Comparison of ENCODE assay signal across 8 cellular contexts in the genomic region with DNA sequence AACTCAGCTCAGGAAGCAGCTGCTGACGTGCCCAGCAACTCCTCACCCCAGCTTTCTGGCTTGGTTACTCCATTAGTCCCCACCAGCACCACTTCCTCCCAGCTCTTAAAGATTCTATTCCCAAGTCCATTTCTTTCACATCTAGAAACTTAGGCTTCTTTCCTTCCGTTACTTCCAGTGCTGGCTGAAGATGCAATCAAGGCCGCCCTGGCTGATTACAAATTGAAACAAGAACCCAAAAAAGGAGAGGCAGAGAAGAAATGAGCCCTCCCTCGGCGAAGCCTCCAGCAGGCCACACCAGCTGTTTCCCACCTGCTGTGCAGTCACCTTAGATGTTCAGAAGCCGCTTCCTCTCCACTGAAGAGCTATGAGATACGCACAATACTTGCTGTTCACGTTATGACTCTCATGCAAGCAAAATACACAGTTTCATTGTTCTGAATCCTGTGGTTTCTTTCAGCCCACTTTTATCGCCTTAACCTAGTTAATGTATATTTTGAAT. TPM values are rescaled to one million over a fixed set of nuclear protein-coding genes. Genes with fewer than 3 reads are reported as not detected.
DNase-seq lines count a peak whose midpoint lies in the region; ATAC-seq and TF ChIP-seq lines count a peak whose summit lies in the region.

No MANE protein-coding gene starts in this region.

- H4K20me1 ChIP-seq in OCI-LY7 (ENCODE audit: insufficient read depth, low read length) (no peaks in the 10 kb centered on the region), PC-3 (ENCODE audit: low read length) (no peaks in the 10 kb centered on the region)

- H3K9me3 ChIP-seq in OCI-LY7 (ENCODE audit: low read length) (no peaks in the 10 kb centered on the region), PC-3 (ENCODE audit: low read length) (no peaks in the 10 kb centered on the region)

- H3K36me3 ChIP-seq in OCI-LY7 (ENCODE audit: insufficient read depth, low read length) (peaks cover 58% of the 10 kb centered on the region), PC-3 (ENCODE audit: low read depth, low read length) (peaks cover 46% of the 10 kb centered on the region)

- DNase-seq in OCI-LY7 (ENCODE audit: low spot score) (peak; percentile 93), AG08395 (ENCODE audit: low spot score) (no peak), HK-2 (ENCODE audit: unreplicated experiment) (no peak), PC-3 (no peak)
- peak; percentile 49 for DNase-seq in activated naive CD8-positive, alpha-beta T cell treated with anti-CD3 and anti-CD28 coated beads, Interleukin-2, amount 50 U/mL, for 24 hours
- peak in 2 of 3 donors; percentile 37 to 66 for DNase-seq in stimulated activated CD4-positive, alpha-beta T cell treated with anti-CD3 and anti-CD28 coated beads, TNF-alpha, amount 100 ng/mL, for 48 hours (ENCODE audit: low read depth in 3 of 3)

- CTCF ChIA-PET in OCI-LY7 (lab: Charles Lee; ENCODE audit: unreplicated experiment) (interaction anchor here (0.6 to 1.2 kb wide), 5 partner anchors 9 to 493 kb away, joined by 3 to 4 read pairs (median 3); no protein-coding TSS in a partner anchor), PC-3 (lab: Charles Lee) (no interaction called here)

- H3K9me3 Mint-ChIP-seq in activated naive CD8-positive, alpha-beta T cell treated with anti-CD3 and anti-CD28 coated beads, Interleukin-2, amount 50 U/mL, for 24 hours, result no peaks in the 10 kb centered on the region

- no peaks in the 10 kb centered on the region for H3K9me2 ChIP-seq in OCI-LY7 (ENCODE audit: insufficient read depth, low read length)
- H3K9me2 ChIP-seq in PC-3 (replicated peaks; ENCODE audit: low read length), result no peaks in the 10 kb centered on the region

- H3K4me1 ChIP-seq in OCI-LY7 (ENCODE audit: insufficient read depth, low read length, poor library complexity, severe bottlenecking), result peaks cover 100% of the 10 kb centered on the region
- H3K4me1 ChIP-seq in PC-3 (ENCODE audit: insufficient read depth, low read length), result peaks cover 17% of the 10 kb centered on the region

- no peak overlapping the region for H3K9ac ChIP-seq in PC-3 (ENCODE audit: low read length)

- peak overlapping the region; percentile 91 for H3K27ac Mint-ChIP-seq in activated naive CD8-positive, alpha-beta T cell treated with anti-CD3 and anti-CD28 coated beads, Interleukin-2, amount 50 U/mL, for 24 hours

- BruUV-seq in OCI-LY7 (replicated peaks; lab: Mats Ljungman, UMichigan) (no TSS peak), PC-3 (replicated peaks; lab: Mats Ljungman, UMichigan) (no TSS peak)

- H3K4me1 Mint-ChIP-seq in activated naive CD8-positive, alpha-beta T cell treated with anti-CD3 and anti-CD28 coated beads, Interleukin-2, amount 50 U/mL, for 24 hours, result peaks cover 92% of the 10 kb centered on the region

- H3K27ac ChIP-seq in OCI-LY7 (ENCODE audit: low read depth, low read length, poor library complexity, severe bottlenecking), result peak overlapping the region; percentile 93
- no peak overlapping the region for H3K27ac ChIP-seq in PC-3 (ENCODE audit: low read length)

- no peaks in the 10 kb centered on the region for H3K27me3 Mint-ChIP-seq in activated naive CD8-positive, alpha-beta T cell treated with anti-CD3 and anti-CD28 coated beads, Interleukin-2, amount 50 U/mL, for 24 hours

- peaks cover 58% of the 10 kb centered on the region for H3K36me3 Mint-ChIP-seq in activated naive CD8-positive, alpha-beta T cell treated with anti-CD3 and anti-CD28 coated beads, Interleukin-2, amount 50 U/mL, for 24 hours (ENCODE audit: low read depth)

- H2AFZ ChIP-seq in OCI-LY7 (ENCODE audit: low read length) (no peak overlapping the region), PC-3 (ENCODE audit: low read length) (no peak overlapping the region)

- no peaks in the 10 kb centered on the region for H3K27me3 ChIP-seq in PC-3 (ENCODE audit: low read length)

- intact Hi-C loops in OCI-LY7 (cut with micrococcal nuclease; ENCODE audit: unreplicated experiment) (loop anchor here (2.0 kb wide), 1 partner anchor 66 kb away; no protein-coding TSS in a partner anchor), PC-3 (cut with micrococcal nuclease) (no loop called here)

- H3K4me3 Mint-ChIP-seq in activated naive CD8-positive, alpha-beta T cell treated with anti-CD3 and anti-CD28 coated beads, Interleukin-2, amount 50 U/mL, for 24 hours, result peak overlapping the region; percentile 64

- POLR2A ChIA-PET in OCI-LY7 (lab: Charles Lee), result interaction anchor here (0.6 to 15.0 kb wide), 11 partner anchors 8 to 487 kb away, joined by 3 to 309 read pairs (median 5); a partner anchor contains a TSS
- POLR2A ChIA-PET in PC-3 (lab: Charles Lee; ENCODE audit: unreplicated experiment), result no interaction called here

- H3K4me2 ChIP-seq in OCI-LY7 (ENCODE audit: low read length) (peak overlapping the region; percentile 83), PC-3 (ENCODE audit: low read length) (no peak overlapping the region)

- ATAC-seq in GM18517 (IDR thresholded peaks at IDR 0.05; ENCODE audit: unreplicated experiment) (peak; percentile 71), HG02884 (IDR thresholded peaks at IDR 0.05; ENCODE audit: unreplicated experiment) (peak; percentile 76), PC-3 (no peak)
- ATAC-seq in activated naive CD8-positive, alpha-beta T cell treated with anti-CD3 and anti-CD28 coated beads, Interleukin-2, amount 50 U/mL, for 24 hours, result peak; percentile 91

- H3K4me3 ChIP-seq in OCI-LY7 (ENCODE audit: low read depth, low read length, poor library complexity, severe bottlenecking) (peak overlapping the region; percentile 15), PC-3 (ENCODE audit: low read length) (no peak overlapping the region)

- peaks cover 17% of the 10 kb centered on the region; the same call in 1 of the 2 replicates for H3K79me2 ChIP-seq in OCI-LY7 (ENCODE audit: insufficient read depth, low read depth, low read length)
- H3K79me2 ChIP-seq in PC-3 (ENCODE audit: low read length), result peaks cover 15% of the 10 kb centered on the region

- TF ChIP-seq CTCF in OCI-LY7 (conservative IDR thresholded peaks at IDR 0.05; ENCODE audit: low read length) (no peak), PC-3 (conservative IDR thresholded peaks at IDR 0.05; ENCODE audit: low read depth, low read length) (no peak)

- peaks cover 5% of the 10 kb centered on the region for H3F3A ChIP-seq in PC-3 (ENCODE audit: low read length, unreplicated experiment)

RNA-seq across cellular contexts. Expression of a gene that starts 6.3 kb away (rescaled TPM):
- 137 and 146 TPM in 2 replicates for total RNA-seq in OCI-LY7 (2014; rRNA removed; shearing (Covaris generic))
- total RNA-seq in OCI-LY7 (2022), result 123 and 130 TPM in 2 replicates
- 120 and 181 TPM in 2 replicates for total RNA-seq in PC-3 (2014; rRNA removed)

RNA-seq across cellular contexts. Expression of a gene that starts 7.7 kb away (rescaled TPM):
- 211 and 238 TPM in 2 replicates for total RNA-seq in OCI-LY7 (2014; rRNA removed; shearing (Covaris generic))
- 130 and 143 TPM in 2 replicates for total RNA-seq in OCI-LY7 (2022)
- total RNA-seq in PC-3 (2014; rRNA removed), result 148 and 165 TPM in 2 replicates

RNA-seq across cellular contexts. Expression of a gene that starts 29.2 kb away (rescaled TPM):
- not detected in 2 replicates for total RNA-seq in OCI-LY7 (2014; rRNA removed; shearing (Covaris generic))
- total RNA-seq in OCI-LY7 (2022), result not detected in 2 replicates
- total RNA-seq in PC-3 (2014; rRNA removed), result not detected in 2 replicates

RNA-seq across cellular contexts. Expression of a gene that starts 53.6 kb away (rescaled TPM):
- total RNA-seq in OCI-LY7 (2014; rRNA removed; shearing (Covaris generic)), result 8.4 and 13.1 TPM in 2 replicates
- total RNA-seq in OCI-LY7 (2022) (9.0 and 9.9 TPM in 2 replicates), PC-3 (2014; rRNA removed) (6.4 and 18.5 TPM in 2 replicates)

Comparison
In these comparisons a context has a peak if more than half of its experiments do, and no peak if none do; other contexts are left out.
1. DNase-seq: peak in OCI-LY7 (single experiment), activated naive CD8-positive, alpha-beta T cell treated with anti-CD3 and anti-CD28 coated beads, Interleukin-2, amount 50 U/mL, for 24 hours (single experiment) and stimulated activated CD4-positive, alpha-beta T cell treated with anti-CD3 and anti-CD28 coated beads, TNF-alpha, amount 100 ng/mL, for 48 hours (2 of 3); none in AG08395 (single experiment), HK-2 (single experiment) and PC-3 (single experiment).